11 cellular contexts compared by ENCODE assay signal in the genomic region with DNA sequence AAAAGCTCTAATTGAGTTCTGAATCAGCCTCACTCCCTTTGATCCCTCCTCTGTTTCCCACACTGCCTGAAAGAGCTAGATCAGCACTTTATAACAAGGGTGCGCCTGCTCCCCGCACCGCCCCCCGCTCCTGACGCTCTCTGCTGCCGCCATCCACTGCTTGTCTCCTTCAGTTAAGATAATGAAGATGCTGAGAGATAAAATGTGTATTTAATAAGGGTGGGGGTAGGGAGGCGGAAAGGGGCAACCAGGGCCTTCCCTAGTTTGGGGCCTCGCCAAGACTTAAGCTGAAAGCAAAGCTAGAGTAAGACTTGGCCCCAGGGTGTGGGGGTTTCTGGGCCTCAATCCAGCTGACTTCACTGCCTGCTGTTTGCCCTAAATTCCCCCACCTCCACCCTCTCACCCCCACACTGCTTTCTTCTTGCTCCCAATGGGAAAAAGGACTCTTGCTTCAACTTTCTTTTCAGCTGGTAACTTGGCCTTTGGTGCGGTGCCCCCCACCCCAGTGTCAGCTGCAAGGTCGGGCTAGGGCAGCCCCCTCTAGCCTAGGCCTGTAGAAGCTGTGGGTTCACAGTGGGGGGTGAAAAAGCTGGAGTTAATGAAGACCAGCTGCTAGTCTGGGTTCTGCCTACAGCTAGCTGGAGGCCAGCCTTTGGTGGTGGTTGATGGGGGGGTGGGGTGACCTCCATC. TPM values are rescaled to one million over a fixed set of nuclear protein-coding genes. Genes with fewer than 3 reads are reported as not detected.
DNase-seq lines count a peak whose midpoint lies in the region; ATAC-seq and TF ChIP-seq lines count a peak whose summit lies in the region.
"Had no signal": no experiment of that assay in that cellular context is flagged by ENCODE, and none has a peak within 500 bp of the region (broad histone marks: within the 10 kb centered on the region; RNA-seq: fewer than 3 reads in every experiment).

No MANE protein-coding gene starts in this region.

- H3K36me3 ChIP-seq in H7 (replicated peaks; ENCODE audit: control insufficient read depth, insufficient read depth, low read length): peaks cover 3% of the 10 kb centered on the region
- no peaks in the 10 kb centered on the region for H3K36me3 ChIP-seq in PC-9 (ENCODE audit: low read depth)
- no peaks in the 10 kb centered on the region for H3K36me3 ChIP-seq in esophagus muscularis mucosa

- TF ChIP-seq EP300 in esophagus muscularis mucosa (IDR thresholded peaks at IDR 0.05): no peak

- ATAC-seq in HG02678 (IDR thresholded peaks at IDR 0.05; ENCODE audit: unreplicated experiment) (no peak), natural killer cell (no peak)
- ATAC-seq: HCT116 had no signal

- peak overlapping the region; percentile 89 for H3K4me2 ChIP-seq in PC-9

- no TSS peak for BruUV-seq in PC-9 (replicated peaks; lab: Mats Ljungman, UMichigan)

- H3K4me3 ChIP-seq in H7 (ENCODE audit: insufficient read depth, low read depth, low read length): no peak overlapping the region
- H3K4me3 ChIP-seq in PC-9: no peak overlapping the region
- no peak overlapping the region for H3K4me3 ChIP-seq in esophagus muscularis mucosa

- no peaks in the 10 kb centered on the region for H3K9me3 Mint-ChIP-seq in natural killer cell
- H3K9me3 Mint-ChIP-seq: mesothelial cell of epicardium had no signal

- H2AFZ ChIP-seq in PC-9: no peak overlapping the region

- H3K9me3 ChIP-seq in PC-9 (ENCODE audit: insufficient read depth, low read depth) (no peaks in the 10 kb centered on the region), esophagus muscularis mucosa (no peaks in the 10 kb centered on the region)

- peak overlapping the region; percentile 25 for H3K27ac ChIP-seq in PC-9
- peak overlapping the region; percentile 53 to 96 (median 83) for H3K27ac ChIP-seq in esophagus muscularis mucosa (replicated peaks in 1 of 4)

- no peaks in the 10 kb centered on the region for H3K9me2 ChIP-seq in PC-9 (ENCODE audit: insufficient read depth)

- TF ChIP-seq POLR2A in esophagus muscularis mucosa (IDR thresholded peaks at IDR 0.05; ENCODE audit: low read depth): no peak

- H3K36me3 Mint-ChIP-seq in natural killer cell: no peaks in the 10 kb centered on the region
- H3K36me3 Mint-ChIP-seq: mesothelial cell of epicardium had no signal

- POLR2A ChIA-PET in PC-9 (lab: Charles Lee; ENCODE audit: unreplicated experiment): interaction anchor here (0.5 to 0.7 kb wide), 3 partner anchors 9 to 249 kb away, joined by 3 to 6 read pairs (median 3); no protein-coding TSS in a partner anchor

- peaks cover 53% of the 10 kb centered on the region for H3F3A ChIP-seq in PC-9 (ENCODE audit: insufficient read depth, low read depth)

- no peak overlapping the region for H3K27ac Mint-ChIP-seq in natural killer cell
- H3K27ac Mint-ChIP-seq: mesothelial cell of epicardium had no signal

- WGBS in esophagus muscularis mucosa: 53% methylated on average over 10 of the region's 10 CpGs

- TF ChIP-seq CTCF in PC-9 (conservative IDR thresholded peaks at IDR 0.05): no peak
- no peak for TF ChIP-seq CTCF in esophagus muscularis mucosa (IDR thresholded peaks at IDR 0.05)
- no peak for TF ChIP-seq CTCF in natural killer cell (IDR thresholded peaks at IDR 0.05)

- no peaks in the 10 kb centered on the region for H3K79me2 ChIP-seq in PC-9 (ENCODE audit: low read depth)

- H3K27me3 Mint-ChIP-seq in natural killer cell (ENCODE audit: low read depth in 2 of 2): no peaks in the 10 kb centered on the region

- peaks cover 7 to 35% of the 10 kb centered on the region in 2 donors for H3K4me1 Mint-ChIP-seq in natural killer cell

- peak; percentile 65 for DNase-seq in H7
- no peak for DNase-seq in PC-9
- DNase-seq in esophagus muscularis mucosa (ENCODE audit: extremely low spot score): no peak
- peak; percentile 87 for DNase-seq in retina
- no peak for DNase-seq in activated gamma-delta T cell treated with Interleukin-2 at 50 U/mL for 16 hours
- no peak for DNase-seq in natural killer cell
- no peak for DNase-seq in GOT3 (lab: John Stamatoyannopoulos, UW)

- no peak overlapping the region for H3K4me3 Mint-ChIP-seq in natural killer cell
- H3K4me3 Mint-ChIP-seq: mesothelial cell of epicardium had no signal

- H4K20me1 ChIP-seq in PC-9 (ENCODE audit: insufficient read depth): no peaks in the 10 kb centered on the region

- CTCF ChIA-PET in PC-9 (lab: Charles Lee): interaction anchor here (0.6 kb wide), 1 partner anchor 21 kb away, joined by 5 read pairs; no protein-coding TSS in a partner anchor

- intact Hi-C loops in PC-9 (cut with micrococcal nuclease; ENCODE audit: unreplicated experiment) (no loop called here), esophagus muscularis mucosa (cut with DNase I) (loop anchor here (10.0 kb wide), 1 partner anchor 108 kb away; the partner anchor contains the start of gene TOP2A), natural killer cell (cut with micrococcal nuclease) (no loop called here)

- peaks cover 83% of the 10 kb centered on the region for H3K4me1 ChIP-seq in PC-9 (replicated peaks; ENCODE audit: insufficient read depth)
- peaks cover 72 to 87% (median 81%) of the 10 kb centered on the region in 4 donors for H3K4me1 ChIP-seq in esophagus muscularis mucosa

- H3K27me3 ChIP-seq in H7 (ENCODE audit: control insufficient read depth, insufficient read depth, low read length): no peaks in the 10 kb centered on the region; the same call in 1 of the 2 replicates
- H3K27me3 ChIP-seq in PC-9 (ENCODE audit: insufficient read depth, low read depth): no peaks in the 10 kb centered on the region
- no peaks in the 10 kb centered on the region for H3K27me3 ChIP-seq in esophagus muscularis mucosa

RNA-seq across cellular contexts. Expression of gene RARA, which starts 1.8 kb away (rescaled TPM):
- 19.3 and 22.1 TPM in 2 replicates for total RNA-seq in H7 (2014; rRNA removed; shearing (Covaris generic))
- total RNA-seq in PC-9 (2021) (21.5 and 21.8 TPM in 2 replicates), esophagus muscularis mucosa (10 to 100 TPM; 26.2 to 53.5 (median 52.2) TPM), natural killer cell (10 to 100 TPM; 75.9 to 94.6 (median 79.1) TPM)

RNA-seq across cellular contexts. Expression of gene CDC6, which starts 19.5 kb away (rescaled TPM):
- 80.8 and 83.6 TPM in 2 replicates for total RNA-seq in H7 (2014; rRNA removed; shearing (Covaris generic))
- 37.8 and 44.9 TPM in 2 replicates for total RNA-seq in PC-9 (2021)
- under 1 TPM; 0.32 to 0.83 (median 0.44) TPM for total RNA-seq in esophagus muscularis mucosa
- total RNA-seq in natural killer cell: 1 to 10 TPM; 3.4 to 4.9 (median 3.8) TPM

RNA-seq across cellular contexts. Expression of gene GJD3, which starts 57.4 kb away (rescaled TPM):
- total RNA-seq in H7 (2014; rRNA removed; shearing (Covaris generic)): 0.38 and 1.2 TPM in 2 replicates
- total RNA-seq in PC-9 (2021) (not detected in 2 replicates), esophagus muscularis mucosa (under 1 TPM in 2 of 4 donors, not detected in 2; 0.40 to 0.50 TPM), natural killer cell (not detected)
- total RNA-seq: activated CD8-positive, alpha-beta memory T cell treated with anti-CD3 and anti-CD28 coated beads for 36 hours; mesothelial cell of epicardium had no signal

Comparison
In these comparisons a context has a peak if more than half of its experiments do, and no peak if none do; other contexts are left out.
1. DNase-seq: peak in H7 (single experiment) and retina (single experiment); none in PC-9 (0 of 2), esophagus muscularis mucosa (single experiment), activated gamma-delta T cell treated with Interleukin-2 at 50 U/mL for 16 hours (single experiment), natural killer cell (single experiment) and GOT3 (single experiment).